18 cellular contexts compared by ENCODE assay signal in the genomic region with DNA sequence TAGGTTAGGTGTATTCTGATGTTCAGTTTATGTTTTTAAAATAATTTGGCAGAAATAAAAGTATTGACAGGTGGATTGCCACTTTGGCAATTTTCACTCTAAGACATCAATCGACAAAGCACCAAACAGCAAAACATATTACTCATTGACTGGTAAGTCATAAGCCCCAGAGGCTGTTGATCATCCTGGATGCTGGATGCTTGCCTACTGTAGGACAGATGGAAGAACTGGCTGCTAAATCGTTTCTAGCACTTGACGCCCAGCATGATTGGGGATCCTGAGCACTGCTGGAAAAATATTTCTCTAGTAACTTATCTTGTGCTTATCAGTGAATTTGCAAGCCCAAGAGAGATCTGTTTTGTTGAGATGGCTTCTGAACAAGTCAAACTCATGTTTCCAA.
DNase-seq lines count a peak whose midpoint lies in the region; ATAC-seq and TF ChIP-seq lines count a peak whose summit lies in the region.
"Had no signal": no experiment of that assay in that cellular context is flagged by ENCODE, and none has a peak within 500 bp of the region (broad histone marks: within the 10 kb centered on the region; RNA-seq: fewer than 3 reads in every experiment).

No MANE protein-coding gene starts in this region.

- intact Hi-C loops in PC-3 (cut with micrococcal nuclease) (no loop called here), right lobe of liver (cut with DNase I) (no loop called here)

- peak; percentile 12 for DNase-seq in NCI-H82 (lab: John Stamatoyannopoulos, UW)
- no peak for DNase-seq in NCI-H82 treated with DMSO at 0.1 percent for 48 hours (lab: John Stamatoyannopoulos, UW; ENCODE audit: unreplicated experiment)
- DNase-seq in PC-3, result peak; percentile 15
- DNase-seq in inferior parietal cortex (ENCODE audit: extremely low spot score), result peak; percentile 38
- no peak for DNase-seq in right lobe of liver
- DNase-seq in NCI-H2227 (lab: John Stamatoyannopoulos, UW; ENCODE audit: unreplicated experiment), result no peak
- no peak for DNase-seq in SHP77 (lab: John Stamatoyannopoulos, UW)
- DNase-seq: CD8-positive, alpha-beta memory T cell; HFFc6; KBM-7; NCI-H1436; NCI-H2081 treated with DMSO at 0.1 percent for 48 hours; NCI-H226; SW 1271 had no signal

- BruUV-seq in PC-3 (replicated peaks; lab: Mats Ljungman, UMichigan), result no TSS peak

- H3K27me3 ChIP-seq in PC-3 (ENCODE audit: low read length) (no peaks in the 10 kb centered on the region), right lobe of liver (no peaks in the 10 kb centered on the region)
- H3K27me3 ChIP-seq: BLaER1, SJSA1 had no signal

- ATAC-seq in PC-3 (no peak), right lobe of liver (no peak), GM18907 (IDR thresholded peaks at IDR 0.05; ENCODE audit: unreplicated experiment) (no peak)

- H3K9me2 ChIP-seq in PC-3 (replicated peaks; ENCODE audit: low read length), result no peaks in the 10 kb centered on the region

- H3K79me2 ChIP-seq in PC-3 (ENCODE audit: low read length), result no peaks in the 10 kb centered on the region

- TF ChIP-seq CTCF in PC-3 (conservative IDR thresholded peaks at IDR 0.05; ENCODE audit: low read depth, low read length) (no peak), right lobe of liver (IDR thresholded peaks at IDR 0.05) (no peak)

- H3K9me3 ChIP-seq in PC-3 (ENCODE audit: low read length) (no peaks in the 10 kb centered on the region), right lobe of liver (no peaks in the 10 kb centered on the region)
- H3K9me3 ChIP-seq: BLaER1 had no signal

- no peak overlapping the region for H2AFZ ChIP-seq in PC-3 (ENCODE audit: low read length)

- POLR2A ChIA-PET in PC-3 (lab: Charles Lee; ENCODE audit: unreplicated experiment), result no interaction called here

- no peak overlapping the region for H3K9ac ChIP-seq in PC-3 (ENCODE audit: low read length)
- H3K9ac ChIP-seq: BLaER1 had no signal

- 79% methylated on average over 3 of the region's 3 CpGs for WGBS in right lobe of liver (ENCODE audit: insufficient coverage, low coverage, low lambda C conversion rate, missing lambda C conversion rate)

- H3K4me1 ChIP-seq in PC-3 (ENCODE audit: insufficient read depth, low read length), result no peaks in the 10 kb centered on the region
- H3K4me1 ChIP-seq in right lobe of liver, result peaks cover 0 to 11% (median 2%) of the 10 kb centered on the region in 4 donors
- H3K4me1 ChIP-seq: BLaER1, SJSA1 had no signal

- H3K36me3 ChIP-seq in PC-3 (ENCODE audit: low read depth, low read length) (no peaks in the 10 kb centered on the region), right lobe of liver (no peaks in the 10 kb centered on the region)
- H3K36me3 ChIP-seq: BLaER1, SJSA1 had no signal

- no peaks in the 10 kb centered on the region for H3F3A ChIP-seq in PC-3 (ENCODE audit: low read length, unreplicated experiment)

- H3K4me2 ChIP-seq in PC-3 (ENCODE audit: low read length), result no peak overlapping the region
- H3K4me2 ChIP-seq: BLaER1 had no signal

- no peaks in the 10 kb centered on the region for H4K20me1 ChIP-seq in PC-3 (ENCODE audit: low read length)
- H4K20me1 ChIP-seq: BLaER1 had no signal

- no peak overlapping the region for H3K4me3 ChIP-seq in PC-3 (ENCODE audit: low read length)
- H3K4me3 ChIP-seq in right lobe of liver, result no peak overlapping the region
- H3K4me3 ChIP-seq: BLaER1, SJSA1 had no signal

- H3K27ac ChIP-seq in PC-3 (ENCODE audit: low read length), result no peak overlapping the region
- no peak overlapping the region for H3K27ac ChIP-seq in right lobe of liver
- H3K27ac ChIP-seq: 22Rv1, BLaER1, SJSA1 had no signal

- no peak for TF ChIP-seq POLR2A in right lobe of liver (IDR thresholded peaks at IDR 0.05)

- CTCF ChIA-PET in PC-3 (lab: Charles Lee), result no interaction called here

Comparison
In these comparisons a context has a peak if more than half of its experiments do, and no peak if none do; other contexts are left out.
1. DNase-seq: peak in NCI-H82 (single experiment), PC-3 (single experiment) and inferior parietal cortex (single experiment); none in NCI-H82 treated with DMSO at 0.1 percent for 48 hours (single experiment), right lobe of liver (0 of 3), NCI-H2227 (single experiment) and SHP77 (0 of 2).